13 cellular contexts compared by ENCODE assay signal in the genomic region with DNA sequence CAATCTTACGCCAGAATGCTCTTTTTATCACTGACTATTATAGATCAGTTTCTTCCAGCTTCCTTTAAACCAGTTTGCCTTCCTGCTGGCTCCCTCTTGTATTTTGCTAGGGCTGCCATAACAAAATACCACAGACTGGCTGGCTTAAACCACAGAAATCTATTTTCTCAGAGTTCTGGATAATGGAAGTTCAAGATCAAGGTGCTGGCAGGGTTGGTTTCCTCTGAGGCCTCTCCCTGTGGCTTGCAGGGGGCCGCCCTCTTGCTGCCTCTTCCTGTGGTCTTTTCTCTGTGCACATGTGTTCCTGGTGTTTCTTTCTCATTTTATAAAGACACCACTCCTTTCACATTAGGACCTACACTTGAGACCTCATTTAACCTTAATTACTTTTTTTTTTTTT. TPM values are rescaled to one million over a fixed set of nuclear protein-coding genes. Genes with fewer than 3 reads are reported as not detected.
DNase-seq lines count a peak whose midpoint lies in the region.
"Had no signal": no experiment of that assay in that cellular context is flagged by ENCODE, and none has a peak within 500 bp of the region (broad histone marks: within the 10 kb centered on the region; RNA-seq: fewer than 3 reads in every experiment).

No MANE protein-coding gene starts in this region.

- intact Hi-C loops in activated naive CD4-positive, alpha-beta T cell treated with anti-CD3 and anti-CD28 coated beads for 36 hours (cut with micrococcal nuclease), result loop anchor here (1.0 kb wide), 1 partner anchor 248 kb away; a partner anchor contains a TSS

- H3K9me3 Mint-ChIP-seq in activated naive CD4-positive, alpha-beta T cell treated with anti-CD3 and anti-CD28 coated beads for 36 hours, result peaks cover 5% of the 10 kb centered on the region
- no peaks in the 10 kb centered on the region for H3K9me3 Mint-ChIP-seq in activated naive CD4-positive, alpha-beta T cell treated with anti-CD3 and anti-CD28 coated beads, Interleukin-2, amount 50 U/mL, for 24 hours
- no peaks in the 10 kb centered on the region for H3K9me3 Mint-ChIP-seq in stimulated activated naive CD8-positive, alpha-beta T cell treated with anti-CD3 and anti-CD28 coated beads, Interleukin-15, Interleukin-2, amounts not matched to agents 100 ng/mL and 50 ng/mL, for 24 hours

- H3K27ac Mint-ChIP-seq in activated naive CD4-positive, alpha-beta T cell treated with anti-CD3 and anti-CD28 coated beads for 36 hours, result no peak overlapping the region
- H3K27ac Mint-ChIP-seq in activated naive CD4-positive, alpha-beta T cell treated with anti-CD3 and anti-CD28 coated beads, Interleukin-2, amount 50 U/mL, for 24 hours, result no peak overlapping the region
- peak overlapping the region; percentile 61 for H3K27ac Mint-ChIP-seq in stimulated activated naive CD8-positive, alpha-beta T cell treated with anti-CD3 and anti-CD28 coated beads, Interleukin-15, Interleukin-2, amounts not matched to agents 100 ng/mL and 50 ng/mL, for 24 hours
- H3K27ac Mint-ChIP-seq: nephron progenitor cell had no signal

- H3K36me3 Mint-ChIP-seq in activated naive CD4-positive, alpha-beta T cell treated with anti-CD3 and anti-CD28 coated beads for 36 hours (ENCODE audit: low read depth), result no peaks in the 10 kb centered on the region
- no peaks in the 10 kb centered on the region for H3K36me3 Mint-ChIP-seq in activated naive CD4-positive, alpha-beta T cell treated with anti-CD3 and anti-CD28 coated beads, Interleukin-2, amount 50 U/mL, for 24 hours
- no peaks in the 10 kb centered on the region for H3K36me3 Mint-ChIP-seq in stimulated activated naive CD8-positive, alpha-beta T cell treated with anti-CD3 and anti-CD28 coated beads, Interleukin-15, Interleukin-2, amounts not matched to agents 100 ng/mL and 50 ng/mL, for 24 hours (ENCODE audit: low read depth)

- in situ Hi-C loops in G401 (cut with HindIII; ENCODE audit: low sequenced_read_pairs), result no loop called here

- H3K27me3 Mint-ChIP-seq in activated naive CD4-positive, alpha-beta T cell treated with anti-CD3 and anti-CD28 coated beads for 36 hours (ENCODE audit: low read depth), result no peaks in the 10 kb centered on the region
- no peaks in the 10 kb centered on the region for H3K27me3 Mint-ChIP-seq in activated naive CD4-positive, alpha-beta T cell treated with anti-CD3 and anti-CD28 coated beads, Interleukin-2, amount 50 U/mL, for 24 hours
- no peaks in the 10 kb centered on the region for H3K27me3 Mint-ChIP-seq in stimulated activated naive CD8-positive, alpha-beta T cell treated with anti-CD3 and anti-CD28 coated beads, Interleukin-15, Interleukin-2, amounts not matched to agents 100 ng/mL and 50 ng/mL, for 24 hours

- H3K4me1 Mint-ChIP-seq in activated naive CD4-positive, alpha-beta T cell treated with anti-CD3 and anti-CD28 coated beads for 36 hours (ENCODE audit: low read depth), result peaks cover 36% of the 10 kb centered on the region
- peaks cover 56% of the 10 kb centered on the region for H3K4me1 Mint-ChIP-seq in activated naive CD4-positive, alpha-beta T cell treated with anti-CD3 and anti-CD28 coated beads, Interleukin-2, amount 50 U/mL, for 24 hours
- peaks cover 39% of the 10 kb centered on the region for H3K4me1 Mint-ChIP-seq in stimulated activated naive CD8-positive, alpha-beta T cell treated with anti-CD3 and anti-CD28 coated beads, Interleukin-15, Interleukin-2, amounts not matched to agents 100 ng/mL and 50 ng/mL, for 24 hours (ENCODE audit: low read depth)

- CTCF ChIA-PET in activated naive CD4-positive, alpha-beta T cell treated with anti-CD3 and anti-CD28 coated beads for 36 hours (lab: Charles Lee), result interaction anchor here (0.6 to 5.0 kb wide), 13 partner anchors 9 to 445 kb away, joined by 3 to 24 read pairs (median 3); no protein-coding TSS in a partner anchor

- H3K4me3 Mint-ChIP-seq in activated naive CD4-positive, alpha-beta T cell treated with anti-CD3 and anti-CD28 coated beads for 36 hours, result no peak overlapping the region
- H3K4me3 Mint-ChIP-seq in activated naive CD4-positive, alpha-beta T cell treated with anti-CD3 and anti-CD28 coated beads, Interleukin-2, amount 50 U/mL, for 24 hours, result peak overlapping the region; percentile 11
- H3K4me3 Mint-ChIP-seq in stimulated activated naive CD8-positive, alpha-beta T cell treated with anti-CD3 and anti-CD28 coated beads, Interleukin-15, Interleukin-2, amounts not matched to agents 100 ng/mL and 50 ng/mL, for 24 hours, result no peak overlapping the region
- H3K4me3 Mint-ChIP-seq: nephron progenitor cell had no signal

- DNase-seq in activated naive CD4-positive, alpha-beta T cell treated with anti-CD3 and anti-CD28 coated beads for 36 hours, result peak; percentile 54
- no peak for DNase-seq in activated naive CD4-positive, alpha-beta T cell treated with Interleukin-2 at 50 U/mL for 16 hours
- DNase-seq in T-helper 2 cell (peak in 3 of 5 experiments; percentile 12 to 72 (median 40)), G401 (ENCODE audit: low spot score) (no peak), NCI-H524 (lab: John Stamatoyannopoulos, UW) (no peak), HuH-7.5 (ENCODE audit: low spot score) (no peak)
- DNase-seq: effector CD4-positive, alpha-beta T cell; NCI-H1048; nephron progenitor cell had no signal

RNA-seq across cellular contexts. Expression of gene FXN, which starts 6.8 kb away (rescaled TPM):
- 10 to 100 TPM; 16.8 to 17.3 TPM for total RNA-seq in activated naive CD4-positive, alpha-beta T cell treated with anti-CD3 and anti-CD28 coated beads for 36 hours
- 8.7 and 29.9 TPM in 2 replicates for total RNA-seq in G401 (2014; rRNA removed; shearing (Covaris generic))

RNA-seq across cellular contexts. Expression of gene PRKACG, which starts 14.8 kb away (rescaled TPM):
- total RNA-seq in activated naive CD4-positive, alpha-beta T cell treated with anti-CD3 and anti-CD28 coated beads for 36 hours, result not detected
- not detected in 2 replicates for total RNA-seq in G401 (2014; rRNA removed; shearing (Covaris generic))
- total RNA-seq: breast epithelium, lung had no signal

Comparison
In these comparisons a context has a peak if more than half of its experiments do, and no peak if none do; other contexts are left out.
1. DNase-seq: peak in activated naive CD4-positive, alpha-beta T cell treated with anti-CD3 and anti-CD28 coated beads for 36 hours (single experiment) and T-helper 2 cell (3 of 5); none in activated naive CD4-positive, alpha-beta T cell treated with Interleukin-2 at 50 U/mL for 16 hours (single experiment), G401 (single experiment), NCI-H524 (0 of 2) and HuH-7.5 (single experiment).